In genomic region chr7:88274856-88275255, GRCh38 we compare ENCODE assay signal across 3 cellular contexts. TPM values are rescaled to one million over a fixed set of nuclear protein-coding genes. Genes with fewer than 3 reads are reported as not detected.
"Had no signal": no experiment of that assay in that cellular context is flagged by ENCODE, and none has a peak within 500 bp of the region (broad histone marks: within the 10 kb centered on the region; RNA-seq: fewer than 3 reads in every experiment).

No MANE protein-coding gene starts in this region.

RNA-seq across cellular contexts. Expression of gene STEAP4, which starts 31.8 kb away (rescaled TPM):
- total RNA-seq: dermis blood vessel endothelial cell, endothelial cell of umbilical vein had no signal
- polyA plus RNA-seq: endothelial cell of umbilical vein, hepatocyte had no signal
